In genomic region chr17:55318081-55318480, GRCh38 we compare ENCODE assay signal across 24 cellular contexts. TPM values are rescaled to one million over a fixed set of nuclear protein-coding genes. Genes with fewer than 3 reads are reported as not detected.
"Had no signal": no experiment of that assay in that cellular context is flagged by ENCODE, and none has a peak within 500 bp of the region (broad histone marks: within the 10 kb centered on the region; RNA-seq: fewer than 3 reads in every experiment).

No MANE protein-coding gene starts in this region.

- H3K4me1 Mint-ChIP-seq: immature natural killer cell; naive B cell; stimulated activated memory B cell treated with anti-CD40 and anti-IgM and Interleukin-4, amounts not matched to agents 10 μg/mL and 1 μg/mL and 100 μg/mL, for 72 hours had no signal

- H3K27me3 ChIP-seq: foreskin keratinocyte, pancreas, spleen, transverse colon had no signal

- H3K9me3 ChIP-seq: pancreas, spleen, thoracic aorta, transverse colon had no signal

- H3K27ac Mint-ChIP-seq: immature natural killer cell; naive B cell; nephron; progenitor cell of endocrine pancreas; stimulated activated memory B cell treated with anti-CD40 and anti-IgM and Interleukin-4, amounts not matched to agents 10 μg/mL and 1 μg/mL and 100 μg/mL, for 72 hours; stimulated activated naive CD8-positive, alpha-beta T cell treated with anti-CD3 and anti-CD28 coated beads, Interleukin-15, Interleukin-2, amounts not matched to agents 100 ng/mL and 50 ng/mL, for 24 hours had no signal

- DNase-seq: effector CD4-positive, alpha-beta T cell; immature natural killer cell; kidney; left cardiac atrium; left ventricle myocardium superior; mesenchymal stem cell; naive B cell; occipital lobe; pancreas; right cardiac atrium; spleen; stimulated activated CD4-positive, alpha-beta T cell treated with anti-CD3 and anti-CD28 coated beads, Interleukin-15, amount 100 ng/mL, for 24 hours; stimulated activated CD4-positive, alpha-beta T cell treated with anti-CD3 and anti-CD28 coated beads, Interleukin-1b, Interleukin-23, amount 100 ng/mL, for 48 hours; stimulated activated CD4-positive, alpha-beta T cell treated with anti-CD3 and anti-CD28 coated beads, Interleukin-4, amount 100 ng/mL, for 24 hours; transverse colon had no signal

- H3K36me3 ChIP-seq: pancreas, transverse colon had no signal

- ATAC-seq: left cardiac atrium; left ventricle myocardium superior; pancreas; right cardiac atrium; stimulated activated memory B cell treated with anti-CD40 and anti-IgM and Interleukin-4, amounts not matched to agents 10 μg/mL and 1 μg/mL and 100 μg/mL, for 72 hours had no signal

- FAIRE-seq: kidney, pancreas had no signal

- H3K4me3 Mint-ChIP-seq: immature natural killer cell; naive B cell; nephron; stimulated activated memory B cell treated with anti-CD40 and anti-IgM and Interleukin-4, amounts not matched to agents 10 μg/mL and 1 μg/mL and 100 μg/mL, for 72 hours; stimulated activated naive CD8-positive, alpha-beta T cell treated with anti-CD3 and anti-CD28 coated beads, Interleukin-15, Interleukin-2, amounts not matched to agents 100 ng/mL and 50 ng/mL, for 24 hours had no signal

- H3K36me3 Mint-ChIP-seq: immature natural killer cell; naive B cell; stimulated activated memory B cell treated with anti-CD40 and anti-IgM and Interleukin-4, amounts not matched to agents 10 μg/mL and 1 μg/mL and 100 μg/mL, for 72 hours had no signal

- H3K9me3 Mint-ChIP-seq: immature natural killer cell; naive B cell; nephron; stimulated activated memory B cell treated with anti-CD40 and anti-IgM and Interleukin-4, amounts not matched to agents 10 μg/mL and 1 μg/mL and 100 μg/mL, for 72 hours; stimulated activated naive CD8-positive, alpha-beta T cell treated with anti-CD3 and anti-CD28 coated beads, Interleukin-15, Interleukin-2, amounts not matched to agents 100 ng/mL and 50 ng/mL, for 24 hours had no signal

- H3K27ac ChIP-seq: coronary artery, foreskin keratinocyte, pancreas, spleen, thoracic aorta, transverse colon had no signal

- H3K4me1 ChIP-seq: foreskin keratinocyte, pancreas, spleen, transverse colon had no signal

- H3K4me3 ChIP-seq: coronary artery, lung, pancreas, spleen, thoracic aorta, transverse colon had no signal

RNA-seq across cellular contexts. Expression of gene HLF, which starts 53.3 kb away (rescaled TPM):
- total RNA-seq: dermis microvascular lymphatic vessel endothelial cell had no signal
- polyA plus RNA-seq: foreskin keratinocyte, immature natural killer cell had no signal
